ENCODE assay signal across 8 cellular contexts in the genomic region with DNA sequence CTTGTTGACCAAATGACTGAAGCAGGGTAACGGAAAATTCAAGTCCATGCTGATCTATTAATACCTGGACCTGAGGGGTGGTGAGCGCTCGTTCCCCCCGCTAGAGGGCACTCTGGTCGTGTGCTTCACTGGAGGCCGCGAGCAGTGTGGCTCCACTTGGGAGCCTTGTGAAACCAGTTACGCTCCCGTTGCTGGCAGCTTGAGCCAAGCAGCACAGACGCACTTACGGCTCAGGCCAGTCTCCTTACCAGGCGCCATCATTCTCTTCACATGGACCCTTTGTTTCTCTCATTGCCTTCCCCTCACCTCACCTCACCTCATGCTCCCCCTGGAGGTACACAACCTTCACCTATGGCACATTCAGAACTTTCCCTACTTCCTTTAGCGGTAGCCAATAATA. TPM values are rescaled to one million over a fixed set of nuclear protein-coding genes. Genes with fewer than 3 reads are reported as not detected.
DNase-seq lines count a peak whose midpoint lies in the region; ATAC-seq and TF ChIP-seq lines count a peak whose summit lies in the region.

No MANE protein-coding gene starts in this region.

- no peaks in the 10 kb centered on the region for H3K9me3 ChIP-seq in BE2C

- no peaks in the 10 kb centered on the region for H3K36me3 ChIP-seq in BE2C

- TF ChIP-seq POLR2A in lower leg skin (IDR thresholded peaks at IDR 0.05): no peak

- DNase-seq in BE2C (peak; percentile 78), NCI-H526 treated with DMSO at 0.1 percent for 48 hours (lab: John Stamatoyannopoulos, UW) (peak; percentile 81), dermis microvascular lymphatic vessel endothelial cell (ENCODE audit: low read depth in 2 of 2) (peak; percentile 84 to 91), lower leg skin (ENCODE audit: low spot score in 2 of 2) (peak; percentile 84 to 96)
- peak; percentile 57 for DNase-seq in activated CD4-positive, alpha-beta T cell treated with anti-CD3 and anti-CD28 coated beads, Interleukin-2, amount 50 U/mL, for 1 hour
- DNase-seq in stimulated activated CD4-positive, alpha-beta T cell treated with anti-CD3 and anti-CD28 coated beads, TNF-alpha, amount 100 ng/mL, for 48 hours (ENCODE audit: low read depth in 3 of 3): peak; percentile 23 to 43 (median 41)

- H3K4me1 ChIP-seq in BE2C: no peaks in the 10 kb centered on the region

- H3K4me3 ChIP-seq in BE2C (ENCODE audit: low read depth, low read length) (no peak overlapping the region), lower leg skin (ENCODE audit: low read depth, poor library complexity, severe bottlenecking) (no peak overlapping the region)

- H3K27me3 ChIP-seq in BE2C: no peaks in the 10 kb centered on the region

- intact Hi-C loops in lower leg skin (cut with DNase I; ENCODE audit: low total_unique reads): loop anchor here (5.0 kb wide), 2 partner anchors 328 to 458 kb away; no protein-coding TSS in a partner anchor

- peak; percentile 92 for TF ChIP-seq CTCF in BE2C (IDR thresholded peaks at IDR 0.05; ENCODE audit: low read depth, low read length)
- TF ChIP-seq CTCF in lower leg skin (IDR thresholded peaks at IDR 0.05): peak in 1 of 3 donors; percentile 60

- ATAC-seq in GM19324 (IDR thresholded peaks at IDR 0.05; ENCODE audit: low FRiP score, unreplicated experiment) (peak; percentile 83), HG03469 (IDR thresholded peaks at IDR 0.05; ENCODE audit: unreplicated experiment) (peak; percentile 91)

- 7% methylated on average over 13 of the region's 13 CpGs for WGBS in lower leg skin, 2 donors

RNA-seq across cellular contexts. Expression of a gene that starts 49.7 kb away (rescaled TPM):
- not detected for polyA plus RNA-seq in BE2C (2012; ENCODE audit: insufficient read depth, insufficient read length, low read depth)
- total RNA-seq in dermis microvascular lymphatic vessel endothelial cell: 1.3 and 5.9 TPM in 2 replicates
- 1 to 10 TPM in 2 of 4 donors, under 1 TPM in 2; 0.46 to 4.5 (median 2.2) TPM for total RNA-seq in lower leg skin
